ENCODE assay signal across 2 cellular contexts in genomic region chr22:41544671-41545476, GRCh38.
TF ChIP-seq lines count a peak whose summit lies in the region.

No MANE protein-coding gene starts in this region.

TF ChIP-seq in HEK293, 187 proteins besides CTCF, POLR2A, EP300 and RAD21:
- TF ChIP-seq ZBTB17 (tag by site-specific recombination; IDR thresholded peaks at IDR 0.05) (peak; percentile 77), ZNF391 (tag by site-specific recombination; IDR thresholded peaks at IDR 0.05; ENCODE audit: borderline replicate concordance, low read depth) (0 out of 2 replicates have a peak, but pooled peaks have one; percentile 73), ZNF623 (tag by site-specific recombination; IDR thresholded peaks at IDR 0.05) (no peak), IKZF3 (tag by site-specific recombination; IDR thresholded peaks at IDR 0.05) (peak; percentile 11; the same call in 1 of the 2 replicates), ZNF366 (tag by site-specific recombination; conservative IDR thresholded peaks at IDR 0.05) (peak; percentile 73), SP3 (tag by site-specific recombination; IDR thresholded peaks at IDR 0.05) (no peak), ZNF624 (tag by site-specific recombination; IDR thresholded peaks at IDR 0.05) (no peak)

TF ChIP-seq in K562, 482 proteins besides CTCF, POLR2A, EP300 and RAD21 (continued from another document and continues in another):
- TF ChIP-seq ZBTB34 (CRISPR knock-in tag; IDR thresholded peaks at IDR 0.05) (no peak), ZKSCAN8 (CRISPR knock-in tag; IDR thresholded peaks at IDR 0.05) (no peak), SNRNP70 (optimal IDR thresholded peaks at IDR 0.05; ENCODE audit: low read depth, low read length) (no peak), ZNF740 (CRISPR knock-in tag; IDR thresholded peaks at IDR 0.05) (no peak), ZNF740 (tag; IDR thresholded peaks at IDR 0.05) (no peak), FOXJ2 (tag; IDR thresholded peaks at IDR 0.05) (no peak), IFI16 (CRISPR knock-in tag; IDR thresholded peaks at IDR 0.05) (no peak), EP400 (IDR thresholded peaks at IDR 0.05) (no peak), ZNF586 (CRISPR knock-in tag; conservative IDR thresholded peaks at IDR 0.05) (no peak), ESRRB (CRISPR knock-in tag; IDR thresholded peaks at IDR 0.05; ENCODE audit: borderline replicate concordance) (no peak), ETV1 (tag; conservative IDR thresholded peaks at IDR 0.05; ENCODE audit: low read depth) (no peak), TRIM28 (IDR thresholded peaks at IDR 0.05) (no peak), LCOR (CRISPR knock-in tag; IDR thresholded peaks at IDR 0.05) (no peak), ATF1 (CRISPR knock-in tag; IDR thresholded peaks at IDR 0.05) (no peak), ATF1 (tag; IDR thresholded peaks at IDR 0.05) (no peak), VEZF1 (CRISPR knock-in tag; IDR thresholded peaks at IDR 0.05) (no peak), ZNF609 (CRISPR knock-in tag; IDR thresholded peaks at IDR 0.05; ENCODE audit: borderline replicate concordance) (no peak), RAD51 (IDR thresholded peaks at IDR 0.05; ENCODE audit: borderline replicate concordance, low read depth) (no peak), RBM25 (IDR thresholded peaks at IDR 0.05; ENCODE audit: low read depth, low read length, severe bottlenecking) (no peak), HES1 (IDR thresholded peaks at IDR 0.05; ENCODE audit: low read depth) (no peak), TBP (optimal IDR thresholded peaks at IDR 0.05; ENCODE audit: low read depth, low read length) (peak; percentile 30), POLR2AphosphoS5 (IDR thresholded peaks at IDR 0.05; ENCODE audit: control insufficient read depth, insufficient read depth, low read depth, low read length) (peak; percentile 28; the same call in 1 of the 2 replicates), CLOCK (CRISPR knock-in tag; IDR thresholded peaks at IDR 0.05; ENCODE audit: borderline replicate concordance) (no peak), ZNF584 (CRISPR knock-in tag; IDR thresholded peaks at IDR 0.05; ENCODE audit: low read depth) (no peak), ZNF766 (CRISPR knock-in tag; conservative IDR thresholded peaks at IDR 0.05) (no peak), KAT8 (IDR thresholded peaks at IDR 0.05; ENCODE audit: low read depth) (no peak), ELF2 (CRISPR knock-in tag; IDR thresholded peaks at IDR 0.05) (no peak), ZNF512 (tag; IDR thresholded peaks at IDR 0.05) (peak; percentile 76), RBM17 (IDR thresholded peaks at IDR 0.05; ENCODE audit: borderline replicate concordance, low read depth, low read length) (no peak), NR2C2 (CRISPR knock-in tag; IDR thresholded peaks at IDR 0.05) (no peak), NR2C2 (tag; IDR thresholded peaks at IDR 0.05) (no peak)
- TF ChIP-seq, protein P1, sequence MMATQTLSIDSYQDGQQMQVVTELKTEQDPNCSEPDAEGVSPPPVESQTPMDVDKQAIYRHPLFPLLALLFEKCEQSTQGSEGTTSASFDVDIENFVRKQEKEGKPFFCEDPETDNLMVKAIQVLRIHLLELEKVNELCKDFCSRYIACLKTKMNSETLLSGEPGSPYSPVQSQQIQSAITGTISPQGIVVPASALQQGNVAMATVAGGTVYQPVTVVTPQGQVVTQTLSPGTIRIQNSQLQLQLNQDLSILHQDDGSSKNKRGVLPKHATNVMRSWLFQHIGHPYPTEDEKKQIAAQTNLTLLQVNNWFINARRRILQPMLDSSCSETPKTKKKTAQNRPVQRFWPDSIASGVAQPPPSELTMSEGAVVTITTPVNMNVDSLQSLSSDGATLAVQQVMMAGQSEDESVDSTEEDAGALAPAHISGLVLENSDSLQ (IDR thresholded peaks at IDR 0.05): 0 out of 2 replicates have a peak, but pooled peaks have one; percentile 7
- TF ChIP-seq, protein P2, sequence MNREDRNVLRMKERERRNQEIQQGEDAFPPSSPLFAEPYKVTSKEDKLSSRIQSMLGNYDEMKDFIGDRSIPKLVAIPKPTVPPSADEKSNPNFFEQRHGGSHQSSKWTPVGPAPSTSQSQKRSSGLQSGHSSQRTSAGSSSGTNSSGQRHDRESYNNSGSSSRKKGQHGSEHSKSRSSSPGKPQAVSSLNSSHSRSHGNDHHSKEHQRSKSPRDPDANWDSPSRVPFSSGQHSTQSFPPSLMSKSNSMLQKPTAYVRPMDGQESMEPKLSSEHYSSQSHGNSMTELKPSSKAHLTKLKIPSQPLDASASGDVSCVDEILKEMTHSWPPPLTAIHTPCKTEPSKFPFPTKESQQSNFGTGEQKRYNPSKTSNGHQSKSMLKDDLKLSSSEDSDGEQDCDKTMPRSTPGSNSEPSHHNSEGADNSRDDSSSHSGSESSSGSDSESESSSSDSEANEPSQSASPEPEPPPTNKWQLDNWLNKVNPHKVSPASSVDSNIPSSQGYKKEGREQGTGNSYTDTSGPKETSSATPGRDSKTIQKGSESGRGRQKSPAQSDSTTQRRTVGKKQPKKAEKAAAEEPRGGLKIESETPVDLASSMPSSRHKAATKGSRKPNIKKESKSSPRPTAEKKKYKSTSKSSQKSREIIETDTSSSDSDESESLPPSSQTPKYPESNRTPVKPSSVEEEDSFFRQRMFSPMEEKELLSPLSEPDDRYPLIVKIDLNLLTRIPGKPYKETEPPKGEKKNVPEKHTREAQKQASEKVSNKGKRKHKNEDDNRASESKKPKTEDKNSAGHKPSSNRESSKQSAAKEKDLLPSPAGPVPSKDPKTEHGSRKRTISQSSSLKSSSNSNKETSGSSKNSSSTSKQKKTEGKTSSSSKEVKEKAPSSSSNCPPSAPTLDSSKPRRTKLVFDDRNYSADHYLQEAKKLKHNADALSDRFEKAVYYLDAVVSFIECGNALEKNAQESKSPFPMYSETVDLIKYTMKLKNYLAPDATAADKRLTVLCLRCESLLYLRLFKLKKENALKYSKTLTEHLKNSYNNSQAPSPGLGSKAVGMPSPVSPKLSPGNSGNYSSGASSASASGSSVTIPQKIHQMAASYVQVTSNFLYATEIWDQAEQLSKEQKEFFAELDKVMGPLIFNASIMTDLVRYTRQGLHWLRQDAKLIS (CRISPR knock-in tag; IDR thresholded peaks at IDR 0.05): no peak
- TF ChIP-seq, protein P3, sequence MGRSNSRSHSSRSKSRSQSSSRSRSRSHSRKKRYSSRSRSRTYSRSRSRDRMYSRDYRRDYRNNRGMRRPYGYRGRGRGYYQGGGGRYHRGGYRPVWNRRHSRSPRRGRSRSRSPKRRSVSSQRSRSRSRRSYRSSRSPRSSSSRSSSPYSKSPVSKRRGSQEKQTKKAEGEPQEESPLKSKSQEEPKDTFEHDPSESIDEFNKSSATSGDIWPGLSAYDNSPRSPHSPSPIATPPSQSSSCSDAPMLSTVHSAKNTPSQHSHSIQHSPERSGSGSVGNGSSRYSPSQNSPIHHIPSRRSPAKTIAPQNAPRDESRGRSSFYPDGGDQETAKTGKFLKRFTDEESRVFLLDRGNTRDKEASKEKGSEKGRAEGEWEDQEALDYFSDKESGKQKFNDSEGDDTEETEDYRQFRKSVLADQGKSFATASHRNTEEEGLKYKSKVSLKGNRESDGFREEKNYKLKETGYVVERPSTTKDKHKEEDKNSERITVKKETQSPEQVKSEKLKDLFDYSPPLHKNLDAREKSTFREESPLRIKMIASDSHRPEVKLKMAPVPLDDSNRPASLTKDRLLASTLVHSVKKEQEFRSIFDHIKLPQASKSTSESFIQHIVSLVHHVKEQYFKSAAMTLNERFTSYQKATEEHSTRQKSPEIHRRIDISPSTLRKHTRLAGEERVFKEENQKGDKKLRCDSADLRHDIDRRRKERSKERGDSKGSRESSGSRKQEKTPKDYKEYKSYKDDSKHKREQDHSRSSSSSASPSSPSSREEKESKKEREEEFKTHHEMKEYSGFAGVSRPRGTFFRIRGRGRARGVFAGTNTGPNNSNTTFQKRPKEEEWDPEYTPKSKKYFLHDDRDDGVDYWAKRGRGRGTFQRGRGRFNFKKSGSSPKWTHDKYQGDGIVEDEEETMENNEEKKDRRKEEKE (IDR thresholded peaks at IDR 0.05; ENCODE audit: borderline replicate concordance in 1 of 2, control insufficient read depth in 1 of 2, low read depth in 2 of 2, low read length in 1 of 2): no peak
